In genomic region chr1:198564157-198564556, GRCh38 we compare ENCODE assay signal across 14 cellular contexts. TPM values are rescaled to one million over a fixed set of nuclear protein-coding genes. Genes with fewer than 3 reads are reported as not detected.
DNase-seq lines count a peak whose midpoint lies in the region; ATAC-seq and TF ChIP-seq lines count a peak whose summit lies in the region.
"Had no signal": no experiment of that assay in that cellular context is flagged by ENCODE, and none has a peak within 500 bp of the region (broad histone marks: within the 10 kb centered on the region; RNA-seq: fewer than 3 reads in every experiment).

No MANE protein-coding gene starts in this region.

- in situ Hi-C loops in mammary epithelial cell (cut with MboI; ENCODE audit: low sequenced_read_pairs in 2 of 2), result no loop called here

- no peaks in the 10 kb centered on the region for H3K79me2 ChIP-seq in mammary epithelial cell (ENCODE audit: insufficient read depth, low read length)

- H3K4me1 Mint-ChIP-seq in activated CD8-positive, alpha-beta T cell treated with anti-CD3 and anti-CD28 coated beads for 36 hours (ENCODE audit: low read depth), result peaks cover 48% of the 10 kb centered on the region
- H3K4me1 Mint-ChIP-seq in immature natural killer cell, result peaks cover 73 to 90% of the 10 kb centered on the region in 2 donors

- CTCF ChIA-PET in mammary epithelial cell (lab: Charles Lee; ENCODE audit: low non-redundant PET), result no interaction called here
- CTCF ChIA-PET in activated CD8-positive, alpha-beta T cell treated with anti-CD3 and anti-CD28 coated beads for 36 hours (lab: Charles Lee), result interaction anchor here (2.1 kb wide), 1 partner anchor 12 kb away, joined by 9 read pairs; no protein-coding TSS in a partner anchor

- no peak overlapping the region for H3K4me2 ChIP-seq in mammary epithelial cell (ENCODE audit: insufficient read depth, low read depth, low read length)

- dilution Hi-C loops in mammary epithelial cell (cut with HindIII; ENCODE audit: low sequenced_read_pairs), result no loop called here

- H2AFZ ChIP-seq in mammary epithelial cell (ENCODE audit: low read depth, low read length), result peak overlapping the region; percentile 4

- H3K27me3 Mint-ChIP-seq in activated CD8-positive, alpha-beta T cell treated with anti-CD3 and anti-CD28 coated beads for 36 hours, result no peaks in the 10 kb centered on the region
- H3K27me3 Mint-ChIP-seq in immature natural killer cell (ENCODE audit: low read depth in 3 of 3), result peaks cover 0 to under 1% (median 0%) of the 10 kb centered on the region in 3 donors

- no peak overlapping the region for H3K4me3 Mint-ChIP-seq in activated CD8-positive, alpha-beta T cell treated with anti-CD3 and anti-CD28 coated beads for 36 hours
- H3K4me3 Mint-ChIP-seq in immature natural killer cell, result peak overlapping the region in 4 of 5 donors; percentile 22 to 79 (median 67)

- no peaks in the 10 kb centered on the region for H4K20me1 ChIP-seq in mammary epithelial cell (ENCODE audit: insufficient read depth, low read length)

- H3K4me1 ChIP-seq in mammary epithelial cell (ENCODE audit: insufficient read depth, low read length) (peaks cover 5% of the 10 kb centered on the region), breast epithelium (no peaks in the 10 kb centered on the region)

- no peak for TF ChIP-seq POLR2A in breast epithelium (IDR thresholded peaks at IDR 0.05)

- H3K27ac Mint-ChIP-seq in activated CD8-positive, alpha-beta T cell treated with anti-CD3 and anti-CD28 coated beads for 36 hours, result peak overlapping the region; percentile 75
- peak overlapping the region; percentile 83 to 93 (median 90) for H3K27ac Mint-ChIP-seq in immature natural killer cell

- H3K27me3 ChIP-seq in mammary epithelial cell (ENCODE audit: insufficient read depth, low read length) (no peaks in the 10 kb centered on the region), breast epithelium (no peaks in the 10 kb centered on the region)

- H3K36me3 ChIP-seq in mammary epithelial cell (ENCODE audit: insufficient read depth, low read length) (no peaks in the 10 kb centered on the region), breast epithelium (no peaks in the 10 kb centered on the region)

- no peak for TF ChIP-seq CTCF in mammary epithelial cell (conservative IDR thresholded peaks at IDR 0.05 in 1 of 2, IDR thresholded peaks at IDR 0.05 in 1 of 2; ENCODE audit: extremely low read depth in 1 of 2, insufficient read depth in 1 of 2, low read depth in 1 of 2, low read length in 2 of 2)
- TF ChIP-seq CTCF in breast epithelium (IDR thresholded peaks at IDR 0.05), result no peak
- no peak for TF ChIP-seq CTCF in activated CD8-positive, alpha-beta T cell treated with anti-CD3 and anti-CD28 coated beads for 36 hours (IDR thresholded peaks at IDR 0.05)

- intact Hi-C loops in mammary epithelial cell (cut with micrococcal nuclease) (no loop called here), breast epithelium (cut with DNase I; ENCODE audit: low total_unique reads) (no loop called here), left colon (cut with DNase I, micrococcal nuclease) (no loop called here)
- intact Hi-C loops in activated CD8-positive, alpha-beta T cell treated with anti-CD3 and anti-CD28 coated beads for 36 hours (cut with micrococcal nuclease), result no loop called here

- H3K9ac ChIP-seq in mammary epithelial cell (ENCODE audit: insufficient read depth, low read length), result no peak overlapping the region

- H3K4me3 ChIP-seq in mammary epithelial cell (replicated peaks in 1 of 3; ENCODE audit: insufficient read depth in 1 of 3, low read depth in 2 of 3, low read length in 3 of 3) (no peak overlapping the region), breast epithelium (no peak overlapping the region)

- POLR2A ChIA-PET in activated CD8-positive, alpha-beta T cell treated with anti-CD3 and anti-CD28 coated beads for 36 hours (lab: Charles Lee), result interaction anchor here (1.1 kb wide), 1 partner anchor 56 kb away, joined by 3 read pairs; no protein-coding TSS in a partner anchor

- peaks cover 11% of the 10 kb centered on the region for H3K9me3 Mint-ChIP-seq in activated CD8-positive, alpha-beta T cell treated with anti-CD3 and anti-CD28 coated beads for 36 hours
- H3K9me3 Mint-ChIP-seq in immature natural killer cell, result peaks cover 0 to 2% (median 0%) of the 10 kb centered on the region in 6 donors

- H3K9me3 ChIP-seq in mammary epithelial cell (replicated peaks; ENCODE audit: insufficient read depth, low read length) (no peaks in the 10 kb centered on the region), breast epithelium (no peaks in the 10 kb centered on the region)

- H3K27ac ChIP-seq in mammary epithelial cell (ENCODE audit: insufficient read depth, low read depth, low read length) (no peak overlapping the region), breast epithelium (no peak overlapping the region)

- DNase-seq in mammary epithelial cell (no peak), breast epithelium (ENCODE audit: low spot score in 2 of 2) (no peak), immature natural killer cell (no peak), NCI-H1048 (lab: John Stamatoyannopoulos, UW) (no peak), left colon (no peak)
- no peak for DNase-seq in activated CD8-positive, alpha-beta T cell treated with anti-CD3 and anti-CD28 coated beads for 36 hours
- DNase-seq: AML-193, GDM1, GOT3, NCI-H1092 treated with DMSO at 0.1 percent for 48 hours, NCI-H1694 treated with DMSO at 0.1 percent for 48 hours, NCI-H446, NCI-H748 treated with DMSO at 0.1 percent for 48 hours had no signal

- no TSS peak for BruUV-seq in mammary epithelial cell (replicated peaks; lab: Mats Ljungman, UMichigan)

- peaks cover 11% of the 10 kb centered on the region for H3K36me3 Mint-ChIP-seq in activated CD8-positive, alpha-beta T cell treated with anti-CD3 and anti-CD28 coated beads for 36 hours (ENCODE audit: low read depth)
- peaks cover 3 to 9% (median 6%) of the 10 kb centered on the region in 3 donors for H3K36me3 Mint-ChIP-seq in immature natural killer cell

- no peak for ATAC-seq in activated CD8-positive, alpha-beta T cell treated with anti-CD3 and anti-CD28 coated beads for 36 hours
- no peak for ATAC-seq in GM18907 (IDR thresholded peaks at IDR 0.05; ENCODE audit: unreplicated experiment)
- no peak for ATAC-seq in left colon

RNA-seq across cellular contexts. Expression of gene ATP6V1G3, which starts 23.7 kb away (rescaled TPM):
- total RNA-seq in mammary epithelial cell (not detected), breast epithelium (not detected), left colon (not detected)
- polyA plus RNA-seq in mammary epithelial cell (not detected), immature natural killer cell (not detected)
- polyA minus RNA-seq in mammary epithelial cell, result not detected
- not detected for total RNA-seq in activated CD8-positive, alpha-beta T cell treated with anti-CD3 and anti-CD28 coated beads for 36 hours
